ENCODE assay signal across 8 cellular contexts in genomic region chr9:129111143-129111761, GRCh38. TPM values are rescaled to one million over a fixed set of nuclear protein-coding genes. Genes with fewer than 3 reads are reported as not detected.
DNase-seq lines count a peak whose midpoint lies in the region; ATAC-seq and TF ChIP-seq lines count a peak whose summit lies in the region.

Gene PTPA, plus strand, starts transcription at chr9:129111415. Its CDS starts 186 bp downstream, at chr9:129111601.

- no peaks in the 10 kb centered on the region for H3K27me3 ChIP-seq in liver (ENCODE audit: control insufficient read depth in 4 of 4, insufficient read depth in 4 of 4, low read length in 3 of 4)

- H3K4me3 Mint-ChIP-seq in dendritic cell treated with granulocyte-macrophage colony-stimulating factor and Interleukin-4, amounts not matched to agents 40 ng/mL and 50 ng/mL, for 4 days: peak within 1 kb of the TSS; percentile 92

- no peaks in the 10 kb centered on the region for H3K9me3 Mint-ChIP-seq in dendritic cell treated with granulocyte-macrophage colony-stimulating factor and Interleukin-4, amounts not matched to agents 40 ng/mL and 50 ng/mL, for 4 days

- H3K36me3 Mint-ChIP-seq in dendritic cell treated with granulocyte-macrophage colony-stimulating factor and Interleukin-4, amounts not matched to agents 40 ng/mL and 50 ng/mL, for 4 days (ENCODE audit: low read depth): peaks cover 38% of the 10 kb centered on the region

- peak within 1 kb of the TSS; percentile 87 to 96 (median 91) for H3K4me3 ChIP-seq in liver (ENCODE audit: low read depth in 1 of 3, low read length in 3 of 3)

- intact Hi-C loops in dendritic cell treated with granulocyte-macrophage colony-stimulating factor and Interleukin-4, amounts not matched to agents 40 ng/mL and 50 ng/mL, for 4 days (cut with micrococcal nuclease): no loop called here

- H3K27ac ChIP-seq in liver (ENCODE audit: low read depth in 1 of 2, low read length in 2 of 2): peak within 1 kb of the TSS; percentile 97 to 100

- DNase-seq in AG20443 (ENCODE audit: low spot score): peak; percentile 98
- peak; percentile 54 for DNase-seq in NCI-H526 treated with DMSO at 0.1 percent for 48 hours (lab: John Stamatoyannopoulos, UW)
- peak; percentile 70 to 76 for DNase-seq in activated CD4-positive, alpha-beta T cell treated with anti-CD3 and anti-CD28 coated beads, Interleukin-2, amount 50 U/mL, for 24 hours (ENCODE audit: low read depth in 1 of 2, low spot score in 1 of 2)
- DNase-seq in stimulated activated CD4-positive, alpha-beta T cell treated with anti-CD3 and anti-CD28 coated beads, Interleukin-4, amount 100 ng/mL, for 4 hours: peak; percentile 83 to 84

- H3K4me1 ChIP-seq in liver (ENCODE audit: control insufficient read depth in 4 of 4, insufficient read depth in 4 of 4, low read length in 3 of 4): peaks cover 5 to 41% (median 32%) of the 10 kb centered on the region in 4 donors

- H3K27ac Mint-ChIP-seq in dendritic cell treated with granulocyte-macrophage colony-stimulating factor and Interleukin-4, amounts not matched to agents 40 ng/mL and 50 ng/mL, for 4 days: peak within 1 kb of the TSS; percentile 97

- H3K9ac ChIP-seq in liver (ENCODE audit: low read depth in 1 of 2, low read length in 2 of 2): peak within 1 kb of the TSS; percentile 82 to 99

- WGBS in liver: under 1% methylated on average over 66 of the region's 66 CpGs

- peaks cover 5% of the 10 kb centered on the region for H3K27me3 Mint-ChIP-seq in dendritic cell treated with granulocyte-macrophage colony-stimulating factor and Interleukin-4, amounts not matched to agents 40 ng/mL and 50 ng/mL, for 4 days

- H3K4me1 Mint-ChIP-seq in dendritic cell treated with granulocyte-macrophage colony-stimulating factor and Interleukin-4, amounts not matched to agents 40 ng/mL and 50 ng/mL, for 4 days (ENCODE audit: low read depth): peaks cover 62% of the 10 kb centered on the region

- no peak for TF ChIP-seq CTCF in liver (IDR thresholded peaks at IDR 0.05; ENCODE audit: low read depth, low read length, missing input control)

- peak; percentile 57 for TF ChIP-seq POLR2A in GM19193 (IDR thresholded peaks at IDR 0.05; ENCODE audit: extremely low read depth, insufficient read depth, insufficient read length)

- H3K9me3 ChIP-seq in liver (ENCODE audit: control insufficient read depth in 4 of 4, low read length in 3 of 4): no peaks in the 10 kb centered on the region

- TF ChIP-seq RAD21 in liver (IDR thresholded peaks at IDR 0.05): no peak

- peaks cover 0 to 11% (median 6%) of the 10 kb centered on the region in 4 donors for H3K36me3 ChIP-seq in liver (ENCODE audit: control insufficient read depth in 4 of 4, insufficient read depth in 3 of 4, low read depth in 1 of 4, low read length in 3 of 4)

- peak; percentile 35 for ATAC-seq in HG03378 (IDR thresholded peaks at IDR 0.05; ENCODE audit: unreplicated experiment)

TF ChIP-seq in liver, 16 proteins besides CTCF, POLR2A, EP300 and RAD21:
- TF ChIP-seq TAF1 (conservative IDR thresholded peaks at IDR 0.05) (no peak), YY1 (IDR thresholded peaks at IDR 0.05) (peak; percentile 98), ZBTB33 (IDR thresholded peaks at IDR 0.05) (no peak)

RNA-seq across cellular contexts. Expression of gene PTPA, which starts in this region (rescaled TPM):
- 10 to 100 TPM; 27.6 to 42.6 TPM for total RNA-seq in liver
- 10 to 100 TPM; 34.1 to 66.0 TPM for polyA plus RNA-seq in liver

Comparison
In these comparisons a context has a peak if more than half of its experiments do, and no peak if none do; other contexts are left out.
1. Peak in every context shown above with its lines: DNase-seq, ATAC-seq, H3K4me3 ChIP-seq and H3K27ac ChIP-seq.